In the genomic region with DNA sequence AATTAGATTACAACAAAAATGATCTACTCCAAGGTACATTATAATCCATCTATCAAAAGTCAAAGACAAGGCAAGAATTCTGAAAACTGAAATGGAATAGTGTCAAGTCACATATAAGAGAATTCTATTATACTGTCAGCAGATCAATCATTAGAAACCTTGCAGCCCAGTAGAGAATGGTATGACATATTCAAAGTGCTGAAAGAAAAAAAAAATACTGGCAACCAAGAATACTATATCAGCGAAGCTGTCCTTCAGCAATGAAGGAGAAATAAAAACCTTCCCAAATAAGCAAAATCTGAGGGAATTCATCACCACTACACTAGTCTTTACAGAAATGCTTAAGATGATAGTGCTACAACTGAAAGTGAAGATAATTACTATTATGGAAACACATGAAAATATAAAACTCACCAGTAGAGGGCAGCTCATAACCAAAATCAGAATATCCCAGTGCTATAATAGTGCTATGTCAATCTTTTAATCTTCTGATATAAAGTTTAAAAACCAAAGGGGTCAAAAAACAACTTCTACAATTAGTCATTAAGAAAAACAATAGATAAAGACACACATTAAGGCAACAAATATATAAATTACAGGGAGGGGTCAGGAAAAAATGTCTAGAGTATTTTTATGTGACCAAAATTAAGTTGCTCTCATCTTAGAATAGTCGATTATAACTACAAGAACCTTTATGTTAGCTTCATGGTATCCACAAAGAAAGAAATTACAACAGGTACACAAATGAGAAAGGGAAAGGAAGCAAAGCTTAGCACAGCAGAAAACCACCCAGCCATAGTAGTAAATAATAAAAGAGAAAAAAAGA, we compare ENCODE assay signal across 8 cellular contexts.
DNase-seq lines count a peak whose midpoint lies in the region; ATAC-seq, FAIRE-seq and TF ChIP-seq lines count a peak whose summit lies in the region.

No MANE protein-coding gene starts in this region.

- H3K9me3 ChIP-seq in lower lobe of right lung = peaks cover 9% of the 10 kb centered on the region
- H3K9me3 ChIP-seq in mucosa of descending colon = peaks cover 8% of the 10 kb centered on the region

- no peaks in the 10 kb centered on the region for H3K4me1 ChIP-seq in lower lobe of right lung
- H3K4me1 ChIP-seq in mucosa of descending colon (ENCODE audit: low read depth) = no peaks in the 10 kb centered on the region

- CTCF ChIA-PET in T-cell (lab: Charles Lee) = interaction anchor here in 1 of 2 donors (0.6 kb wide), 1 partner anchor 60 kb away, joined by 3 read pairs; no protein-coding TSS in a partner anchor

- H3K4me3 Mint-ChIP-seq in T-cell = no peak overlapping the region

- peak; percentile 25 for TF ChIP-seq CTCF in lower lobe of right lung (IDR thresholded peaks at IDR 0.05)
- TF ChIP-seq CTCF in mucosa of descending colon (IDR thresholded peaks at IDR 0.05) = no peak

- ATAC-seq in HG02759 (IDR thresholded peaks at IDR 0.05; ENCODE audit: unreplicated experiment) (peak; percentile 69), lower lobe of right lung (no peak), T-cell (replicated peaks in 1 of 4) (no peak), mucosa of descending colon (no peak)

- peaks cover 16 to 17% (median 17%) of the 10 kb centered on the region in 3 donors for H3K9me3 Mint-ChIP-seq in T-cell

- intact Hi-C loops in lower lobe of right lung (cut with DNase I) = no loop called here
- intact Hi-C loops in mucosa of descending colon (cut with DNase I, micrococcal nuclease) = no loop called here

- H3K4me3 ChIP-seq in lower lobe of right lung (no peak overlapping the region), mucosa of descending colon (no peak overlapping the region)

- no peaks in the 10 kb centered on the region for H3K27me3 Mint-ChIP-seq in T-cell

- H3K27ac ChIP-seq in lower lobe of right lung = no peak overlapping the region

- no peaks in the 10 kb centered on the region for H3K36me3 ChIP-seq in lower lobe of right lung
- no peaks in the 10 kb centered on the region for H3K36me3 ChIP-seq in mucosa of descending colon (ENCODE audit: low read depth)

- FAIRE-seq in RCC 7860 (lab: Jason Lieb, UNC) = peak; percentile 64

- POLR2A ChIA-PET in T-cell (lab: Charles Lee) = no interaction called here

- no peaks in the 10 kb centered on the region for H3K36me3 Mint-ChIP-seq in T-cell

- H3K4me1 Mint-ChIP-seq in T-cell = no peaks in the 10 kb centered on the region

- DNase-seq in DMS 273 (lab: John Stamatoyannopoulos, UW; ENCODE audit: unreplicated experiment) (peak; percentile 48), DMS 273 treated with DMSO at 0.1 percent for 48 hours (lab: John Stamatoyannopoulos, UW) (no peak), RCC 7860 (ENCODE audit: low spot score) (no peak), lower lobe of right lung (no peak), T-cell (no peak), mucosa of descending colon (no peak)
- no peak for DNase-seq in activated effector memory CD4-positive, alpha-beta T cell treated with anti-CD3 and anti-CD28 coated beads, Interleukin-2, amount 50 U/mL, for 16 hours

- no peaks in the 10 kb centered on the region for H3K27me3 ChIP-seq in lower lobe of right lung (ENCODE audit: low read depth)

- no peak overlapping the region for H3K27ac Mint-ChIP-seq in T-cell
